ENCODE assay signal across 21 cellular contexts in genomic region chr1:10319750-10320149, GRCh38.
"Had no signal": no experiment of that assay in that cellular context is flagged by ENCODE, and none has a peak within 500 bp of the region (broad histone marks: within the 10 kb centered on the region; RNA-seq: fewer than 3 reads in every experiment).

No MANE protein-coding gene starts in this region.

- H3K9me3 ChIP-seq: body of pancreas, mucosa of descending colon, neutrophil, right atrium auricular region, tibial nerve had no signal

- H3K4me1 ChIP-seq: body of pancreas, foreskin keratinocyte, right atrium auricular region, tibial nerve had no signal

- H3K4me1 Mint-ChIP-seq: central memory CD8-positive, alpha-beta T cell; stimulated activated naive B cell treated with anti-CD40 and anti-IgM and Interleukin-4, amounts not matched to agents 10 μg/mL and 1 μg/mL and 100 μg/mL, for 72 hours had no signal

- H3K4me3 ChIP-seq: body of pancreas, coronary artery, mucosa of descending colon, right atrium auricular region, tibial nerve had no signal

- H3K4me3 Mint-ChIP-seq: activated CD8-positive, alpha-beta T cell treated with anti-CD3 and anti-CD28 coated beads for 36 hours; activated naive CD8-positive, alpha-beta T cell; activated T-cell treated with anti-CD3 and anti-CD28 coated beads, Interleukin-2, amount 50 U/mL, for 4 hours; central memory CD8-positive, alpha-beta T cell; naive thymus-derived CD4-positive, alpha-beta T cell; stimulated activated naive B cell treated with anti-CD40 and anti-IgM and Interleukin-4, amounts not matched to agents 10 μg/mL and 1 μg/mL and 100 μg/mL, for 72 hours had no signal

- H3K27me3 ChIP-seq: body of pancreas, foreskin keratinocyte, neutrophil, right atrium auricular region, tibial nerve had no signal

- H3K27ac Mint-ChIP-seq: activated CD8-positive, alpha-beta T cell treated with anti-CD3 and anti-CD28 coated beads for 36 hours; activated naive CD8-positive, alpha-beta T cell; stimulated activated naive B cell treated with anti-CD40 and anti-IgM and Interleukin-4, amounts not matched to agents 10 μg/mL and 1 μg/mL and 100 μg/mL, for 72 hours had no signal

- ATAC-seq: activated CD8-positive, alpha-beta T cell treated with anti-CD3 and anti-CD28 coated beads for 36 hours; activated T-cell treated with anti-CD3 and anti-CD28 coated beads, Interleukin-2, amount 50 U/mL, for 4 hours; body of pancreas; foreskin keratinocyte; left lobe of liver; mucosa of descending colon; naive thymus-derived CD4-positive, alpha-beta T cell; stimulated activated naive B cell treated with anti-CD40 and anti-IgM and Interleukin-4, amounts not matched to agents 10 μg/mL and 1 μg/mL and 100 μg/mL, for 72 hours had no signal

- H3K27ac ChIP-seq: body of pancreas, coronary artery, foreskin keratinocyte, neutrophil, right atrium auricular region, tibial nerve had no signal

- H3K9me3 Mint-ChIP-seq: activated CD8-positive, alpha-beta T cell treated with anti-CD3 and anti-CD28 coated beads for 36 hours; activated T-cell treated with anti-CD3 and anti-CD28 coated beads, Interleukin-2, amount 50 U/mL, for 4 hours; central memory CD8-positive, alpha-beta T cell; stimulated activated naive B cell treated with anti-CD40 and anti-IgM and Interleukin-4, amounts not matched to agents 10 μg/mL and 1 μg/mL and 100 μg/mL, for 72 hours had no signal

- H3K27me3 Mint-ChIP-seq: activated CD8-positive, alpha-beta T cell treated with anti-CD3 and anti-CD28 coated beads for 36 hours; activated naive CD8-positive, alpha-beta T cell; central memory CD8-positive, alpha-beta T cell; naive thymus-derived CD4-positive, alpha-beta T cell; stimulated activated naive B cell treated with anti-CD40 and anti-IgM and Interleukin-4, amounts not matched to agents 10 μg/mL and 1 μg/mL and 100 μg/mL, for 72 hours had no signal

- DNase-seq: activated CD4-positive, alpha-beta T cell treated with anti-CD3 and anti-CD28 coated beads for 48 hours; activated CD8-positive, alpha-beta T cell treated with anti-CD3 and anti-CD28 coated beads for 36 hours; activated effector memory CD4-positive, alpha-beta T cell treated with anti-CD3 and anti-CD28 coated beads, Interleukin-2, amount 50 U/mL, for 16 hours; activated T-cell treated with anti-CD3 and anti-CD28 coated beads, Interleukin-2, amount 50 U/mL, for 4 hours; amygdala; body of pancreas; effector CD4-positive, alpha-beta T cell; foreskin keratinocyte; islet precursor cell; mammary epithelial cell; mucosa of descending colon; naive thymus-derived CD4-positive, alpha-beta T cell; stimulated activated CD4-positive, alpha-beta T cell treated with anti-CD3 and anti-CD28 coated beads, Interleukin-2, amount 100 ng/mL, for 48 hours; stimulated activated naive B cell treated with anti-CD40 and anti-IgM and Interleukin-4, amounts not matched to agents 10 μg/mL and 1 μg/mL and 100 μg/mL, for 72 hours had no signal
